30 cellular contexts compared by ENCODE assay signal in the genomic region with DNA sequence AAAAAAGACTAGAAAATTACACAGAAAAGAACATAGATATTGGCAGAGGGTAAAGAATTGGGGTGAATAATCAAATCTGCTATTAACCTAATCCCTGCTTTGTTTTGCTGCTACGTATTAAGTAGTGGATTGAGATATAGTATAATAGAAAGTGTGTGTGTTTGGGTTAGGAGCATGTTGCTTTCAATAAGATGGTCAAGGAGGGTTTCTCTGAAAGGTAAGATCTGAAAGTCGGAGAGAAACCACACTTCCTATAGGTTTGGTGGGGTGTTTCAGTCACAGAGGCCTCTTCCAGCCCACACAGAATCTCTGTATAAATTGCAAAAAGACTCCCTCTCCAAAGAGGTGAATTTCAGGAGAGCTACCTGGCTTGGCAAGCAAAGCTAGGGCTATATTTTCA.
"Had no signal": no experiment of that assay in that cellular context is flagged by ENCODE, and none has a peak within 500 bp of the region (broad histone marks: within the 10 kb centered on the region; RNA-seq: fewer than 3 reads in every experiment).

No MANE protein-coding gene starts in this region.

- H3K9me3 ChIP-seq: ovary, psoas muscle, right lobe of liver, sigmoid colon, suprapubic skin, testis, tibial artery, transverse colon, upper lobe of right lung, uterus had no signal

- H3K9me3 Mint-ChIP-seq: naive thymus-derived CD4-positive, alpha-beta T cell; natural killer cell; nephron; neural progenitor cell; stimulated activated memory B cell treated with anti-CD40 and anti-IgM and Interleukin-4, amounts not matched to agents 10 μg/mL and 1 μg/mL and 100 μg/mL, for 72 hours; stimulated activated naive CD8-positive, alpha-beta T cell treated with anti-CD3 and anti-CD28 coated beads, Interleukin-15, Interleukin-2, amounts not matched to agents 100 ng/mL and 50 ng/mL, for 24 hours; type B pancreatic cell had no signal

- H3K36me3 ChIP-seq: neural progenitor cell, ovary, right lobe of liver, sigmoid colon, suprapubic skin, tibial artery, transverse colon, upper lobe of right lung, uterus had no signal

- H3K27ac Mint-ChIP-seq: natural killer cell; nephron; neural progenitor cell; progenitor cell of endocrine pancreas; stimulated activated memory B cell treated with anti-CD40 and anti-IgM and Interleukin-4, amounts not matched to agents 10 μg/mL and 1 μg/mL and 100 μg/mL, for 72 hours; stimulated activated naive CD8-positive, alpha-beta T cell treated with anti-CD3 and anti-CD28 coated beads, Interleukin-15, Interleukin-2, amounts not matched to agents 100 ng/mL and 50 ng/mL, for 24 hours; type B pancreatic cell had no signal

- ATAC-seq: naive thymus-derived CD4-positive, alpha-beta T cell; natural killer cell; psoas muscle; right cardiac atrium; right lobe of liver; stimulated activated memory B cell treated with anti-CD40 and anti-IgM and Interleukin-4, amounts not matched to agents 10 μg/mL and 1 μg/mL and 100 μg/mL, for 72 hours; upper lobe of right lung had no signal

- H3K27me3 Mint-ChIP-seq: stimulated activated naive CD8-positive, alpha-beta T cell treated with anti-CD3 and anti-CD28 coated beads, Interleukin-15, Interleukin-2, amounts not matched to agents 100 ng/mL and 50 ng/mL, for 24 hours; type B pancreatic cell had no signal

- H3K4me1 ChIP-seq: parathyroid adenoma, psoas muscle, right lobe of liver, sigmoid colon, suprapubic skin, testis, tibial artery, upper lobe of right lung, uterus had no signal

- H3K27ac ChIP-seq: neural progenitor cell, ovary, parathyroid adenoma, psoas muscle, right lobe of liver, sigmoid colon, suprapubic skin, testis, tibial artery, transverse colon, upper lobe of right lung, uterus had no signal

- H3K4me2 ChIP-seq: neural progenitor cell had no signal

- H3K4me1 Mint-ChIP-seq: nephron; stimulated activated memory B cell treated with anti-CD40 and anti-IgM and Interleukin-4, amounts not matched to agents 10 μg/mL and 1 μg/mL and 100 μg/mL, for 72 hours had no signal

- H3K79me2 ChIP-seq: parathyroid adenoma had no signal

- H3K36me3 Mint-ChIP-seq: natural killer cell; neural progenitor cell; stimulated activated memory B cell treated with anti-CD40 and anti-IgM and Interleukin-4, amounts not matched to agents 10 μg/mL and 1 μg/mL and 100 μg/mL, for 72 hours; type B pancreatic cell had no signal

- H3K4me3 Mint-ChIP-seq: natural killer cell; nephron; neural progenitor cell; stimulated activated memory B cell treated with anti-CD40 and anti-IgM and Interleukin-4, amounts not matched to agents 10 μg/mL and 1 μg/mL and 100 μg/mL, for 72 hours; stimulated activated naive CD8-positive, alpha-beta T cell treated with anti-CD3 and anti-CD28 coated beads, Interleukin-15, Interleukin-2, amounts not matched to agents 100 ng/mL and 50 ng/mL, for 24 hours; type B pancreatic cell had no signal

- H2AFZ ChIP-seq: neural progenitor cell, parathyroid adenoma had no signal

- H3K4me3 ChIP-seq: neural progenitor cell, ovary, psoas muscle, right lobe of liver, sigmoid colon, suprapubic skin, testis, tibial artery, transverse colon, upper lobe of right lung, uterus had no signal

- DNase-seq: naive thymus-derived CD4-positive, alpha-beta T cell; natural killer cell; occipital lobe; ovary; posterior cingulate gyrus; psoas muscle; right cardiac atrium; right lobe of liver; sigmoid colon; small intestine; stimulated activated CD4-positive, alpha-beta T cell treated with anti-CD3 and anti-CD28 coated beads, Interleukin-12 subunit alpha, Interleukin-12 subunit beta, amount 100 ng/mL, for 4 hours; stimulated activated CD4-positive, alpha-beta T cell treated with anti-CD3 and anti-CD28 coated beads, Interleukin-1b, Interleukin-23, amount 100 ng/mL, for 48 hours; stimulated activated CD4-positive, alpha-beta T cell treated with anti-CD3 and anti-CD28 coated beads, Interleukin-4, amount 100 ng/mL, for 1 hour; stimulated activated CD4-positive, alpha-beta T cell treated with anti-CD3 and anti-CD28 coated beads, Interleukin-4, amount 100 ng/mL, for 4 hours; stimulated activated CD8-positive, alpha-beta memory T cell treated with anti-CD3 and anti-CD28 coated beads, Interleukin-4, amount 100 ng/mL, for 48 hours; stimulated activated naive CD4-positive, alpha-beta T cell; substantia nigra; testis; tibial artery; transverse colon; upper lobe of right lung; uterus had no signal

- H3K9ac ChIP-seq: neural progenitor cell, parathyroid adenoma had no signal

- H3K27me3 ChIP-seq: neural progenitor cell, ovary, right lobe of liver, sigmoid colon, suprapubic skin, testis, tibial artery, transverse colon, upper lobe of right lung, uterus had no signal
